8 cellular contexts compared by ENCODE assay signal in genomic region chr1:166838766-166839599, GRCh38. TPM values are rescaled to one million over a fixed set of nuclear protein-coding genes. Genes with fewer than 3 reads are reported as not detected.
DNase-seq lines count a peak whose midpoint lies in the region; TF ChIP-seq lines count a peak whose summit lies in the region.

POGK (plus strand) TSS chr1:166839475; CDS start chr1:166840957, 1,482 bp downstream.

- H3K27ac Mint-ChIP-seq in nephron progenitor cell: peak within 1 kb of the TSS; percentile 98
- H3K27ac Mint-ChIP-seq in stimulated activated naive CD8-positive, alpha-beta T cell treated with anti-CD3 and anti-CD28 coated beads, Interleukin-15, Interleukin-2, amounts not matched to agents 100 ng/mL and 50 ng/mL, for 24 hours: peak within 1 kb of the TSS; percentile 99

- H3K4me3 ChIP-seq in H7 (ENCODE audit: insufficient read depth, low read depth, low read length): peak within 1 kb of the TSS; percentile 75
- peak within 1 kb of the TSS; percentile 83 for H3K4me3 ChIP-seq in Loucy (ENCODE audit: low read length, poor library complexity, severe bottlenecking)
- peak within 1 kb of the TSS; percentile 77 for H3K4me3 ChIP-seq in fibroblast of the aortic adventitia (ENCODE audit: low read depth, low read length)

- peak within 1 kb of the TSS; percentile 93 for H3K4me3 Mint-ChIP-seq in nephron progenitor cell
- H3K4me3 Mint-ChIP-seq in stimulated activated naive CD8-positive, alpha-beta T cell treated with anti-CD3 and anti-CD28 coated beads, Interleukin-15, Interleukin-2, amounts not matched to agents 100 ng/mL and 50 ng/mL, for 24 hours: peak within 1 kb of the TSS; percentile 93

- H4K20me1 ChIP-seq in Loucy (ENCODE audit: insufficient read depth, low read length, poor library complexity, severe bottlenecking): peaks cover 35% of the 10 kb centered on the region

- no peaks in the 10 kb centered on the region for H3K9me3 ChIP-seq in Loucy (ENCODE audit: insufficient read depth, low read depth, low read length)

- peak within 1 kb of the TSS; percentile 91 for H2AFZ ChIP-seq in Loucy (ENCODE audit: low read length)

- peaks cover 5% of the 10 kb centered on the region for H3K9me3 Mint-ChIP-seq in nephron progenitor cell
- no peaks in the 10 kb centered on the region for H3K9me3 Mint-ChIP-seq in stimulated activated naive CD8-positive, alpha-beta T cell treated with anti-CD3 and anti-CD28 coated beads, Interleukin-15, Interleukin-2, amounts not matched to agents 100 ng/mL and 50 ng/mL, for 24 hours

- H3K27me3 Mint-ChIP-seq in nephron progenitor cell (ENCODE audit: low read depth, poor library complexity): no peaks in the 10 kb centered on the region
- H3K27me3 Mint-ChIP-seq in stimulated activated naive CD8-positive, alpha-beta T cell treated with anti-CD3 and anti-CD28 coated beads, Interleukin-15, Interleukin-2, amounts not matched to agents 100 ng/mL and 50 ng/mL, for 24 hours: no peaks in the 10 kb centered on the region

- TF ChIP-seq CTCF in Loucy (conservative IDR thresholded peaks at IDR 0.05; ENCODE audit: low read length) (no peak), fibroblast of the aortic adventitia (IDR thresholded peaks at IDR 0.05; ENCODE audit: insufficient read depth, low read length) (no peak), nephron progenitor cell (IDR thresholded peaks at IDR 0.05) (no peak)

- peaks cover 53% of the 10 kb centered on the region for H3K4me1 Mint-ChIP-seq in nephron progenitor cell
- H3K4me1 Mint-ChIP-seq in stimulated activated naive CD8-positive, alpha-beta T cell treated with anti-CD3 and anti-CD28 coated beads, Interleukin-15, Interleukin-2, amounts not matched to agents 100 ng/mL and 50 ng/mL, for 24 hours (ENCODE audit: low read depth): peaks cover 50% of the 10 kb centered on the region

- H3K9me2 ChIP-seq in Loucy (replicated peaks; ENCODE audit: low read depth, low read length): no peaks in the 10 kb centered on the region

- no peaks in the 10 kb centered on the region for H3F3A ChIP-seq in Loucy (ENCODE audit: low read depth)

- DNase-seq in ELR (ENCODE audit: low read depth): peak; percentile 90
- DNase-seq in H7: peak; percentile 96
- DNase-seq in SHP77 treated with DMSO at 0.1 percent for 48 hours (lab: John Stamatoyannopoulos, UW): peak; percentile 88
- DNase-seq in activated effector memory CD4-positive, alpha-beta T cell treated with anti-CD3 and anti-CD28 coated beads, Interleukin-2, amount 50 U/mL, for 16 hours: peak; percentile 93
- peak; percentile 85 for DNase-seq in fibroblast of the aortic adventitia (ENCODE audit: low read depth)
- peak; percentile 86 for DNase-seq in nephron progenitor cell

- peaks cover 44% of the 10 kb centered on the region for H3K4me1 ChIP-seq in Loucy (ENCODE audit: insufficient read depth, low read length, poor library complexity, severe bottlenecking)

- peaks cover 43% of the 10 kb centered on the region for H3K79me2 ChIP-seq in Loucy (ENCODE audit: insufficient read depth, low read length)

- H3K4me2 ChIP-seq in Loucy (ENCODE audit: low read depth, low read length, poor library complexity, severe bottlenecking): peak within 1 kb of the TSS; percentile 87

- H3K36me3 Mint-ChIP-seq in nephron progenitor cell (ENCODE audit: low read depth): peaks cover 32% of the 10 kb centered on the region
- H3K36me3 Mint-ChIP-seq in stimulated activated naive CD8-positive, alpha-beta T cell treated with anti-CD3 and anti-CD28 coated beads, Interleukin-15, Interleukin-2, amounts not matched to agents 100 ng/mL and 50 ng/mL, for 24 hours (ENCODE audit: low read depth): peaks cover 32% of the 10 kb centered on the region

- H3K36me3 ChIP-seq in H7 (replicated peaks; ENCODE audit: control insufficient read depth, insufficient read depth, low read length): peaks cover 27% of the 10 kb centered on the region
- H3K36me3 ChIP-seq in Loucy (ENCODE audit: insufficient read depth, low read length): peaks cover 28% of the 10 kb centered on the region; the same call in 1 of the 2 replicates

- H3K9ac ChIP-seq in Loucy (ENCODE audit: low read depth, low read length, poor library complexity, severe bottlenecking): peak within 1 kb of the TSS; percentile 74

- H3K27me3 ChIP-seq in H7 (ENCODE audit: control insufficient read depth, insufficient read depth, low read length): no peaks in the 10 kb centered on the region; the same call in 1 of the 2 replicates
- no peaks in the 10 kb centered on the region for H3K27me3 ChIP-seq in Loucy (ENCODE audit: insufficient read depth, low read length, poor library complexity, severe bottlenecking)

RNA-seq across cellular contexts. Expression of gene POGK, which starts in this region (rescaled TPM):
- 43.0 and 46.9 TPM in 2 replicates for total RNA-seq in H7 (2014; rRNA removed; shearing (Covaris generic))
- total RNA-seq in fibroblast of the aortic adventitia (ENCODE audit: low replicate concordance): 18.5 and 28.8 TPM in 2 replicates

Comparison
In these comparisons a context has a peak if more than half of its experiments do, and no peak if none do; other contexts are left out.
1. Peak in every context shown above with its lines: DNase-seq and H3K4me3 ChIP-seq.